ENCODE assay signal across 12 cellular contexts in the genomic region with DNA sequence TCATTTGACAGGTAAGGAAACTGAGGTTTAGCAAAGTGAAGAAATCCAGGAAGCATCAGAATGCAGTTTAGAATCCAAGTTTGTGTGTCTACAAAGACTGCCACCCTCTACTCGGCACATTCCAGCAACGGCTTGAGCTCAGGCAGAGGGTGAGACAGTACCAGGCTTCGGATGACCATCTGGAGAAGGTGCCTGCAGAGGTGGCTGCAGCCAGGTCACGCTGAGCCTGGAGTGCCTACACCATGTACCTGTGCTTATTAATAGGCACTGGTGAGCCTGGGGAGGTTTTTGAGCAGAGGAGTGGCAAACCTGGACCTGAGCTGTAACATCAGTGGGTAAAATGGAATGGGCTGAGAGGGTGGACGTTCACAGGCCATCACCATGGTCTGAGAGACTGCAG. TPM values are rescaled to one million over a fixed set of nuclear protein-coding genes. Genes with fewer than 3 reads are reported as not detected.
"Had no signal": no experiment of that assay in that cellular context is flagged by ENCODE, and none has a peak within 500 bp of the region (broad histone marks: within the 10 kb centered on the region; RNA-seq: fewer than 3 reads in every experiment).

No MANE protein-coding gene starts in this region.

- H3K27me3 ChIP-seq: cardiac muscle cell had no signal

- H3K9me3 ChIP-seq: neutrophil had no signal

- H3K36me3 ChIP-seq: cardiac muscle cell, neutrophil had no signal

- H3K27ac ChIP-seq: cardiac muscle cell, neutrophil had no signal

- ATAC-seq: activated naive CD8-positive, alpha-beta T cell treated with anti-CD3 and anti-CD28 coated beads, Interleukin-2, amount 50 U/mL, for 24 hours; activated T-cell treated with anti-CD3 and anti-CD28 coated beads, Interleukin-2, amount 50 U/mL, for 72 hours had no signal

- DNase-seq: activated CD4-positive, alpha-beta T cell treated with anti-CD3 and anti-CD28 coated beads for 1 hour; activated CD4-positive, alpha-beta T cell treated with anti-CD3 and anti-CD28 coated beads, Interleukin-2, amount 50 U/mL, for 48 hours; activated naive CD4-positive, alpha-beta T cell; activated naive CD8-positive, alpha-beta T cell treated with anti-CD3 and anti-CD28 coated beads, Interleukin-2, amount 50 U/mL, for 24 hours; activated T-cell treated with anti-CD3 and anti-CD28 coated beads, Interleukin-2, amount 50 U/mL, for 72 hours; cortex of kidney; erythroblast; stimulated activated naive CD4-positive, alpha-beta T cell treated with Interleukin-2 at 50 U/mL for 16 hours; T1000 had no signal

- H3K4me3 ChIP-seq: cardiac muscle cell had no signal

RNA-seq across cellular contexts. Expression of gene FXYD2, which starts 47.2 kb away (rescaled TPM):
- total RNA-seq: astrocyte had no signal
